Comparison of ENCODE assay signal across 18 cellular contexts in the genomic region with DNA sequence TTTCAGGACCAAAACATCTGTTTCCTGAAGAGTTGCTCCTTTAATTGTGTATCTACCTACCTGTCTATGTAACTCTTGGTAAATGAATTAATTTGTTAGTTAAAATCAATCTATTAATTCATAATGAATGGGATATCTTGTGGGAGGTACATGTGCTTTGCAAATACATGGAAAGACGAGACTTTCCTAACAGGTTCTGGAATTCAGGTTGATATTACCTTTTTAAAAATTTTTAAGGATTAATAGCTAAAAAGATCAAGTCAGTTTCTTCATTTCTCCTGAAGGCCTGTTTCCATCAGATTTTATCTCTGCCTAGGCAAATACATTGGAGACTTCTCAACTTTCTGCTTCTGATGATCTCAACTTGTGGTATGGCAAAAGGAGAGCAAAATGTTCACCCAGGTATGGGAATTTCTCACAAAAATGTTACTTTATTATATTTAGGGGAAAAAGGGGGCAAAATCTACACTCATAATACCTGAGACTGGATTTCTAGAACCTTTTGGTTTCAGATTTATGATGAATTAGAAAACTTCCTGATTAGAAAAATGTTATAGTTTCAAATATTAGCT. TPM values are rescaled to one million over a fixed set of nuclear protein-coding genes. Genes with fewer than 3 reads are reported as not detected.
A peak's percentile ranks its signal among the peaks of the same experiment; 100 is the strongest.
DNase-seq lines count a peak whose midpoint lies in the region; ATAC-seq and TF ChIP-seq lines count a peak whose summit lies in the region.
"Had no signal": no experiment of that assay in that cellular context is flagged by ENCODE, and none has a peak within 500 bp of the region (broad histone marks: within the 10 kb centered on the region; RNA-seq: fewer than 3 reads in every experiment).

No MANE protein-coding gene starts in this region.

- peak overlapping the region; percentile 78 for H3K9ac ChIP-seq in skeletal muscle satellite cell (ENCODE audit: low read depth, low read length)

- no peak for TF ChIP-seq CTCF in gastroesophageal sphincter (IDR thresholded peaks at IDR 0.05)

- H3K4me1 ChIP-seq in SJCRH30 = peaks cover 71% of the 10 kb centered on the region
- H3K4me1 ChIP-seq in gastroesophageal sphincter = peaks cover 0 to 15% (median 0%) of the 10 kb centered on the region in 3 donors
- H3K4me1 ChIP-seq in skeletal muscle satellite cell (ENCODE audit: control insufficient read depth, insufficient read depth, low read length) = peaks cover 96% of the 10 kb centered on the region

- ATAC-seq in gastroesophageal sphincter = no peak

- peak; percentile 35 for DNase-seq in EL
- DNase-seq in SJCRH30 = peak in 1 of 2 experiments; percentile 60
- DNase-seq in NCI-H82 treated with DMSO at 0.1 percent for 48 hours (lab: John Stamatoyannopoulos, UW; ENCODE audit: unreplicated experiment) = no peak
- DNase-seq in activated gamma-delta T cell (lab: John Stamatoyannopoulos, UW) = no peak
- no peak for DNase-seq in SIG-M5 (lab: John Stamatoyannopoulos, UW)
- no peak for DNase-seq in Ammon's horn (ENCODE audit: low spot score)
- DNase-seq: activated naive CD4-positive, alpha-beta T cell; DMS153; left ventricle myocardium superior; NCI-H1694; SHP77; stimulated activated CD4-positive, alpha-beta T cell treated with anti-CD3 and anti-CD28 coated beads, Interleukin-12 subunit alpha, Interleukin-12 subunit beta, amount 100 ng/mL, for 4 hours had no signal

- 88% methylated on average over 1 of the region's 1 CpG for WGBS in gastroesophageal sphincter (ENCODE audit: low coverage in 1 of 2), 2 donors

- no peak for TF ChIP-seq POLR2A in gastroesophageal sphincter (IDR thresholded peaks at IDR 0.05)

- peaks cover 13% of the 10 kb centered on the region for H3K36me3 ChIP-seq in SJCRH30
- no peaks in the 10 kb centered on the region for H3K36me3 ChIP-seq in gastroesophageal sphincter
- peaks cover 47% of the 10 kb centered on the region for H3K36me3 ChIP-seq in skeletal muscle satellite cell (ENCODE audit: insufficient read depth, low read length)
- H3K36me3 ChIP-seq: cardiac muscle cell, thoracic aorta had no signal

- H3K9me3 ChIP-seq in SJCRH30 (replicated peaks) = no peaks in the 10 kb centered on the region
- no peaks in the 10 kb centered on the region for H3K9me3 ChIP-seq in gastroesophageal sphincter
- H3K9me3 ChIP-seq in skeletal muscle satellite cell (replicated peaks; ENCODE audit: low read length) = no peaks in the 10 kb centered on the region
- H3K9me3 ChIP-seq: thoracic aorta had no signal

- H3K4me3 ChIP-seq in SJCRH30 (no peak overlapping the region), gastroesophageal sphincter (no peak overlapping the region), skeletal muscle satellite cell (ENCODE audit: low read length) (no peak overlapping the region)
- H3K4me3 ChIP-seq: cardiac muscle cell, thoracic aorta had no signal

- H3K27me3 ChIP-seq in SJCRH30 (no peaks in the 10 kb centered on the region), gastroesophageal sphincter (no peaks in the 10 kb centered on the region), skeletal muscle satellite cell (ENCODE audit: control insufficient read depth, insufficient read depth, low read length) (no peaks in the 10 kb centered on the region)
- H3K27me3 ChIP-seq: cardiac muscle cell had no signal

- peak overlapping the region; percentile 84 for H3K27ac ChIP-seq in SJCRH30
- peak overlapping the region in 3 of 4 donors; percentile 15 to 72 (median 48) for H3K27ac ChIP-seq in gastroesophageal sphincter
- H3K27ac ChIP-seq: cardiac muscle cell, VCaP had no signal

- TF ChIP-seq EP300 in gastroesophageal sphincter (IDR thresholded peaks at IDR 0.05) = no peak

- peak overlapping the region; percentile 69 for H3K4me2 ChIP-seq in skeletal muscle satellite cell (ENCODE audit: low read length)

RNA-seq across cellular contexts. Expression of gene TFPI, which starts 7.4 kb away (rescaled TPM):
- total RNA-seq in SJCRH30 (2014; rRNA removed; shearing (Covaris generic)) = 64.2 and 66.2 TPM in 2 replicates
- total RNA-seq in gastroesophageal sphincter = 100 to 1,000 TPM in 1 of 4 donors, 10 to 100 TPM in 3; 42.6 to 141 (median 66.1) TPM
- 304 and 327 TPM in 2 replicates for total RNA-seq in skeletal muscle satellite cell (2012; rRNA removed)
- total RNA-seq: B cell had no signal
